26 cellular contexts compared by ENCODE assay signal in the genomic region with DNA sequence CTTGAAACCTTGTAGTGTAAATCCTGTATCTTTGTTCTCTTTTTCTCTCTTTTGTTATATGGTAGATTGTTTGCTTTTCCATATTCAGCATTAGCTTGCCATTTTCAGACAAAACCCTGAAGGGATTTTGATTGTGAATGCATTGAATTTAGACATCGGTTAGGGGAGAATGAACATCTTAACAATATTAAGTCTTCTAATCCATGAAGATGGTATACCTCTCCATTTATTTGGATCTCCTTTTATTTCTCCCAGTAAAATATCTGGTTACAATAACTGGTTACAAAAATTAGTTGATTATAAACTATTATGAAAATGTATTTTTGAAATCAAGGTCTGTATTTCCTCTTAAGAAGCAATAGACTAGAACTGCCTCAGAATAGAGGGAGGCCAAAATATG.
"Had no signal": no experiment of that assay in that cellular context is flagged by ENCODE, and none has a peak within 500 bp of the region (broad histone marks: within the 10 kb centered on the region; RNA-seq: fewer than 3 reads in every experiment).

No MANE protein-coding gene starts in this region.

- H3K9me3 ChIP-seq: colonic mucosa, esophagus squamous epithelium, gastrocnemius medialis had no signal

- H3K36me3 ChIP-seq: colonic mucosa, esophagus muscularis mucosa, esophagus squamous epithelium, gastrocnemius medialis, gastroesophageal sphincter, heart left ventricle, heart right ventricle had no signal

- FAIRE-seq: endometrium, endothelial cell of umbilical vein, frontal cortex had no signal

- H3K4me3 ChIP-seq: colonic mucosa, coronary artery, dorsolateral prefrontal cortex, esophagus muscularis mucosa, esophagus squamous epithelium, gastrocnemius medialis, gastroesophageal sphincter, heart left ventricle, heart right ventricle had no signal

- H3K4me1 ChIP-seq: colonic mucosa, esophagus muscularis mucosa, gastrocnemius medialis, gastroesophageal sphincter, heart left ventricle, heart right ventricle had no signal

- H3K27me3 ChIP-seq: colonic mucosa, dorsolateral prefrontal cortex, esophagus muscularis mucosa, esophagus squamous epithelium, foreskin keratinocyte, gastrocnemius medialis, gastroesophageal sphincter, heart left ventricle, heart right ventricle had no signal

- DNase-seq: colonic mucosa; cortex of kidney; dermis blood vessel endothelial cell; dorsolateral prefrontal cortex; effector CD4-positive, alpha-beta T cell; effector CD8-positive, alpha-beta T cell; effector memory CD4-positive, alpha-beta T cell; effector memory CD8-positive, alpha-beta T cell; endodermal cell; erythroblast; esophagus squamous epithelium; foreskin fibroblast; foreskin keratinocyte; foreskin melanocyte; gastrocnemius medialis; glutamatergic neuron; head of caudate nucleus; heart left ventricle; heart right ventricle had no signal

- H3K27ac ChIP-seq: colonic mucosa, coronary artery, dorsolateral prefrontal cortex, epithelial cell of prostate, esophagus muscularis mucosa, esophagus squamous epithelium, foreskin keratinocyte, gastrocnemius medialis, gastroesophageal sphincter, heart left ventricle, heart right ventricle had no signal
